Comparison of ENCODE assay signal across 9 cellular contexts in the genomic region with DNA sequence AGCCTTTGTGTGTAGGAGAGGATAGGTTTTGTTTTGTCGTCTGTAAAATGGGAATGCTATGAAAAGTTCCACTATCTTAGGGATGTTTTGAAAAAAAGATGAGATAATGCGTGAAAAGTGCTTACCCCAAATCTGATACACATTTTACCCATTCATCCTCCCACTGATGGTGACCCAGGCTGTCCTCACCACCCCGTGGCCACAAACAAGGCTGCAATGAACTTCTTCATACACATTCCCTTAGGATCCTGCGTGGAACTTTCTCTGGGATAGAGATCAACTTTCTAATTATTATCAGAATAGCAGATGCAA. TPM values are rescaled to one million over a fixed set of nuclear protein-coding genes. Genes with fewer than 3 reads are reported as not detected.
DNase-seq lines count a peak whose midpoint lies in the region; ATAC-seq and TF ChIP-seq lines count a peak whose summit lies in the region.
"Had no signal": no experiment of that assay in that cellular context is flagged by ENCODE, and none has a peak within 500 bp of the region (broad histone marks: within the 10 kb centered on the region; RNA-seq: fewer than 3 reads in every experiment).

No MANE protein-coding gene starts in this region.

- peak overlapping the region; percentile 27 for H3K4me3 Mint-ChIP-seq in activated CD4-positive, alpha-beta T cell treated with anti-CD3 and anti-CD28 coated beads for 36 hours
- peak overlapping the region; percentile 71 to 76 for H3K4me3 Mint-ChIP-seq in stimulated activated naive B cell treated with anti-CD40 and anti-IgM and Interleukin-4, amounts not matched to agents 10 μg/mL and 1 μg/mL and 100 μg/mL, for 72 hours

- no peaks in the 10 kb centered on the region for H3K4me1 ChIP-seq in iPS-15b (ENCODE audit: control insufficient read depth, insufficient read depth, low read length)

- POLR2A ChIA-PET in activated CD4-positive, alpha-beta T cell treated with anti-CD3 and anti-CD28 coated beads for 36 hours (lab: Charles Lee), result no interaction called here

- H3K9me3 ChIP-seq in iPS-15b (ENCODE audit: control insufficient read depth, insufficient read depth, low read length), result no peaks in the 10 kb centered on the region

- TF ChIP-seq CTCF in WI38 (IDR thresholded peaks at IDR 0.05; ENCODE audit: low read depth, low read length), result no peak

- no peak overlapping the region for H3K9ac ChIP-seq in iPS-15b (ENCODE audit: low read depth, low read length)

- peak overlapping the region; percentile 52 for H3K4me3 ChIP-seq in WI38 (ENCODE audit: low read depth, low read length)
- H3K4me3 ChIP-seq in iPS-15b (ENCODE audit: low read depth, low read length), result peak overlapping the region; percentile 77

- intact Hi-C loops in activated CD4-positive, alpha-beta T cell treated with anti-CD3 and anti-CD28 coated beads for 36 hours (cut with DNase I, micrococcal nuclease), result loop anchor here (1.0 to 5.0 kb wide), 3 partner anchors 155 to 365 kb away; a partner anchor contains a TSS

- H3K27me3 Mint-ChIP-seq in activated CD4-positive, alpha-beta T cell treated with anti-CD3 and anti-CD28 coated beads for 36 hours, result peaks cover 39% of the 10 kb centered on the region
- H3K27me3 Mint-ChIP-seq in stimulated activated naive B cell treated with anti-CD40 and anti-IgM and Interleukin-4, amounts not matched to agents 10 μg/mL and 1 μg/mL and 100 μg/mL, for 72 hours, result peaks cover 55 to 73% of the 10 kb centered on the region in 2 donors

- ATAC-seq in activated CD4-positive, alpha-beta T cell treated with anti-CD3 and anti-CD28 coated beads for 36 hours, result no peak
- no peak for ATAC-seq in stimulated activated naive B cell treated with anti-CD40 and anti-IgM and Interleukin-4, amounts not matched to agents 10 μg/mL and 1 μg/mL and 100 μg/mL, for 72 hours (replicated peaks)

- peaks cover 7% of the 10 kb centered on the region for H3K9me3 Mint-ChIP-seq in activated CD4-positive, alpha-beta T cell treated with anti-CD3 and anti-CD28 coated beads for 36 hours (ENCODE audit: low read depth)
- H3K9me3 Mint-ChIP-seq in stimulated activated naive B cell treated with anti-CD40 and anti-IgM and Interleukin-4, amounts not matched to agents 10 μg/mL and 1 μg/mL and 100 μg/mL, for 72 hours, result peaks cover 5 to 8% of the 10 kb centered on the region in 2 donors

- DNase-seq in activated CD4-positive, alpha-beta T cell treated with anti-CD3 and anti-CD28 coated beads for 36 hours, result no peak
- no peak for DNase-seq in activated CD4-positive, alpha-beta T cell treated with anti-CD3 and anti-CD28 coated beads for 48 hours
- no peak for DNase-seq in stimulated activated naive B cell treated with anti-CD40 and anti-IgM and Interleukin-4, amounts not matched to agents 10 μg/mL and 1 μg/mL and 100 μg/mL, for 72 hours
- DNase-seq in activated CD4-positive, CD25-positive, alpha-beta regulatory T cell (lab: John Stamatoyannopoulos, UW), result no peak
- DNase-seq in 8988T (no peak), anterior cingulate cortex (lab: John Stamatoyannopoulos, UW) (no peak)

- H3K4me1 Mint-ChIP-seq in activated CD4-positive, alpha-beta T cell treated with anti-CD3 and anti-CD28 coated beads for 36 hours, result peaks cover 4% of the 10 kb centered on the region
- H3K4me1 Mint-ChIP-seq in stimulated activated naive B cell treated with anti-CD40 and anti-IgM and Interleukin-4, amounts not matched to agents 10 μg/mL and 1 μg/mL and 100 μg/mL, for 72 hours, result peaks cover 2 to 16% of the 10 kb centered on the region in 2 donors

- H3K36me3 Mint-ChIP-seq in activated CD4-positive, alpha-beta T cell treated with anti-CD3 and anti-CD28 coated beads for 36 hours (ENCODE audit: low read depth), result no peaks in the 10 kb centered on the region
- peaks cover 0 to 5% of the 10 kb centered on the region in 2 donors for H3K36me3 Mint-ChIP-seq in stimulated activated naive B cell treated with anti-CD40 and anti-IgM and Interleukin-4, amounts not matched to agents 10 μg/mL and 1 μg/mL and 100 μg/mL, for 72 hours

- H3K27me3 ChIP-seq in iPS-15b (ENCODE audit: control insufficient read depth, insufficient read depth, low read length), result peaks cover 17% of the 10 kb centered on the region

- no peak overlapping the region for H3K27ac Mint-ChIP-seq in activated CD4-positive, alpha-beta T cell treated with anti-CD3 and anti-CD28 coated beads for 36 hours
- no peak overlapping the region for H3K27ac Mint-ChIP-seq in stimulated activated naive B cell treated with anti-CD40 and anti-IgM and Interleukin-4, amounts not matched to agents 10 μg/mL and 1 μg/mL and 100 μg/mL, for 72 hours
- H3K27ac Mint-ChIP-seq: activated naive CD4-positive, alpha-beta T cell treated with anti-CD3 and anti-CD28 coated beads, Interleukin-2, amount 50 U/mL, for 72 hours had no signal

- H3K36me3 ChIP-seq in iPS-15b (ENCODE audit: control insufficient read depth, insufficient read depth, low read length), result peaks cover 1% of the 10 kb centered on the region

- CTCF ChIA-PET in activated CD4-positive, alpha-beta T cell treated with anti-CD3 and anti-CD28 coated beads for 36 hours (lab: Charles Lee), result no interaction called here

RNA-seq across cellular contexts. Expression of a gene that starts 0.4 kb away (rescaled TPM):
- total RNA-seq in activated CD4-positive, alpha-beta T cell treated with anti-CD3 and anti-CD28 coated beads for 36 hours, result under 1 TPM; 0.44 to 0.73 TPM
